In genomic region chr1:10664251-10664650, GRCh38 we compare ENCODE assay signal across 18 cellular contexts.
DNase-seq lines count a peak whose midpoint lies in the region; ATAC-seq, FAIRE-seq and TF ChIP-seq lines count a peak whose summit lies in the region.
"Had no signal": no experiment of that assay in that cellular context is flagged by ENCODE, and none has a peak within 500 bp of the region (broad histone marks: within the 10 kb centered on the region; RNA-seq: fewer than 3 reads in every experiment).

No MANE protein-coding gene starts in this region.

- no peak overlapping the region for H3K9ac ChIP-seq in Karpas-422 (ENCODE audit: low read length)
- H3K9ac ChIP-seq: GM23248 had no signal

- peaks cover 0 to 1% (median 0%) of the 10 kb centered on the region in 4 donors for H3K4me1 Mint-ChIP-seq in naive thymus-derived CD8-positive, alpha-beta T cell
- H3K4me1 Mint-ChIP-seq: activated naive CD8-positive, alpha-beta T cell treated with anti-CD3 and anti-CD28 coated beads for 36 hours; CD8-positive, alpha-beta memory T cell; stimulated activated naive CD8-positive, alpha-beta T cell treated with anti-CD3 and anti-CD28 coated beads, Interleukin-15, amount 100 ng/mL, for 72 hours had no signal

- FAIRE-seq in GM12891 (lab: Jason Lieb, UNC), result no peak
- FAIRE-seq: A549 had no signal

- H3K27ac ChIP-seq in prostate gland, result peak overlapping the region; percentile 91 to 96
- no peak overlapping the region for H3K27ac ChIP-seq in Karpas-422 (ENCODE audit: low read length)
- H3K27ac ChIP-seq: A549, GM23248, neutrophil had no signal

- WGBS in prostate gland, result 60% methylated on average over 15 of the region's 15 CpGs

- H2AFZ ChIP-seq in Karpas-422 (ENCODE audit: low read length), result no peak overlapping the region
- H2AFZ ChIP-seq: GM23248 had no signal

- H3K4me1 ChIP-seq in prostate gland (replicated peaks), result peaks cover 61% of the 10 kb centered on the region
- no peaks in the 10 kb centered on the region for H3K4me1 ChIP-seq in Karpas-422 (ENCODE audit: low read length)
- H3K4me1 ChIP-seq: A549 had no signal

- no peaks in the 10 kb centered on the region for H3K27me3 ChIP-seq in prostate gland (replicated peaks; ENCODE audit: insufficient read depth)
- H3K27me3 ChIP-seq in Karpas-422 (ENCODE audit: low read length), result no peaks in the 10 kb centered on the region
- H3K27me3 ChIP-seq: neutrophil had no signal

- peak; percentile 3 for ATAC-seq in left colon
- no peak for ATAC-seq in naive thymus-derived CD8-positive, alpha-beta T cell
- ATAC-seq: stimulated activated naive CD8-positive, alpha-beta T cell treated with anti-CD3 and anti-CD28 coated beads, Interleukin-15, amount 100 ng/mL, for 72 hours had no signal

- H3K36me3 ChIP-seq in prostate gland (peaks cover 6 to 8% of the 10 kb centered on the region in 2 donors), Karpas-422 (ENCODE audit: insufficient read depth, low read length) (no peaks in the 10 kb centered on the region)

- TF ChIP-seq CTCF in prostate gland (IDR thresholded peaks at IDR 0.05), result no peak

- no peaks in the 10 kb centered on the region for H3K27me3 Mint-ChIP-seq in naive thymus-derived CD8-positive, alpha-beta T cell
- H3K27me3 Mint-ChIP-seq: activated naive CD8-positive, alpha-beta T cell treated with anti-CD3 and anti-CD28 coated beads for 36 hours; CD8-positive, alpha-beta memory T cell; IgD-negative memory B cell; stimulated activated naive CD8-positive, alpha-beta T cell treated with anti-CD3 and anti-CD28 coated beads, Interleukin-15, amount 100 ng/mL, for 72 hours had no signal

- intact Hi-C loops in left colon (cut with DNase I, micrococcal nuclease) (no loop called here), prostate gland (cut with DNase I) (no loop called here)

- H3K36me3 Mint-ChIP-seq in naive thymus-derived CD8-positive, alpha-beta T cell, result peaks cover 0 to 8% (median 0%) of the 10 kb centered on the region in 3 donors
- H3K36me3 Mint-ChIP-seq: activated naive CD8-positive, alpha-beta T cell treated with anti-CD3 and anti-CD28 coated beads for 36 hours; IgD-negative memory B cell had no signal

- no peaks in the 10 kb centered on the region for H3K9me2 ChIP-seq in Karpas-422 (replicated peaks; ENCODE audit: insufficient read depth, low read length)

- no peak overlapping the region for H3K4me2 ChIP-seq in Karpas-422 (ENCODE audit: low read depth, low read length, poor library complexity, severe bottlenecking)
- H3K4me2 ChIP-seq: A549 had no signal

- no peaks in the 10 kb centered on the region for H3K79me2 ChIP-seq in Karpas-422 (ENCODE audit: low read length)

- POLR2A ChIA-PET in naive thymus-derived CD8-positive, alpha-beta T cell (lab: Charles Lee), result no interaction called here

- H3K4me3 ChIP-seq in prostate gland (no peak overlapping the region), Karpas-422 (ENCODE audit: low read length) (no peak overlapping the region)
- H3K4me3 ChIP-seq: A549, GM23248 had no signal

- TF ChIP-seq POLR2A in prostate gland (IDR thresholded peaks at IDR 0.05) (no peak), GM12891 (IDR thresholded peaks at IDR 0.05; ENCODE audit: low read depth, low read length) (no peak)

- DNase-seq in Ammon's horn (ENCODE audit: low spot score) (peak; percentile 22), ecto neural progenitor cell (ENCODE audit: low spot score) (peak; percentile 82), left colon (no peak), prostate gland (ENCODE audit: low spot score) (no peak), NCI-H187 (lab: John Stamatoyannopoulos, UW) (no peak), GM12891 (ENCODE audit: insufficient read length, low spot score) (no peak), Karpas-422 (no peak)
- DNase-seq in naive thymus-derived CD8-positive, alpha-beta T cell, result no peak
- DNase-seq: activated CD4-positive, alpha-beta T cell treated with anti-CD3 and anti-CD28 coated beads for 48 hours; activated naive CD8-positive, alpha-beta T cell treated with anti-CD3 and anti-CD28 coated beads for 36 hours; CD8-positive, alpha-beta memory T cell; SHP77 treated with DMSO at 0.1 percent for 48 hours; stimulated activated naive CD8-positive, alpha-beta T cell treated with anti-CD3 and anti-CD28 coated beads, Interleukin-15, amount 100 ng/mL, for 72 hours; T-helper 9 cell had no signal

- H3K9me3 Mint-ChIP-seq in naive thymus-derived CD8-positive, alpha-beta T cell, result no peaks in the 10 kb centered on the region
- H3K9me3 Mint-ChIP-seq: activated naive CD8-positive, alpha-beta T cell treated with anti-CD3 and anti-CD28 coated beads for 36 hours; CD8-positive, alpha-beta memory T cell; IgD-negative memory B cell; stimulated activated naive CD8-positive, alpha-beta T cell treated with anti-CD3 and anti-CD28 coated beads, Interleukin-15, amount 100 ng/mL, for 72 hours had no signal

- no peak overlapping the region for H3K4me3 Mint-ChIP-seq in naive thymus-derived CD8-positive, alpha-beta T cell
- H3K4me3 Mint-ChIP-seq: activated naive CD8-positive, alpha-beta T cell treated with anti-CD3 and anti-CD28 coated beads for 36 hours; CD8-positive, alpha-beta memory T cell; IgD-negative memory B cell; stimulated activated naive CD8-positive, alpha-beta T cell treated with anti-CD3 and anti-CD28 coated beads, Interleukin-15, amount 100 ng/mL, for 72 hours had no signal

- H3K27ac Mint-ChIP-seq in naive thymus-derived CD8-positive, alpha-beta T cell, result no peak overlapping the region
- H3K27ac Mint-ChIP-seq: activated naive CD8-positive, alpha-beta T cell treated with anti-CD3 and anti-CD28 coated beads for 36 hours; CD8-positive, alpha-beta memory T cell; IgD-negative memory B cell; stimulated activated naive CD8-positive, alpha-beta T cell treated with anti-CD3 and anti-CD28 coated beads, Interleukin-15, amount 100 ng/mL, for 72 hours had no signal

- no peaks in the 10 kb centered on the region for H3K9me3 ChIP-seq in prostate gland
- no peaks in the 10 kb centered on the region for H3K9me3 ChIP-seq in Karpas-422 (ENCODE audit: low read length)
- H3K9me3 ChIP-seq: A549, neutrophil had no signal

- no peaks in the 10 kb centered on the region for H4K20me1 ChIP-seq in Karpas-422 (ENCODE audit: insufficient read depth, low read depth, low read length)

TF ChIP-seq in GM12891, 5 proteins besides CTCF, POLR2A, EP300 and RAD21:
- TF ChIP-seq TAF1 (IDR thresholded peaks at IDR 0.05; ENCODE audit: low read depth, low read length) (no peak), POU2F2 (IDR thresholded peaks at IDR 0.05; ENCODE audit: low read depth, low read length) (no peak), POLR2AphosphoS5 (IDR thresholded peaks at IDR 0.05; ENCODE audit: low read depth, low read length) (no peak), SPI1 (IDR thresholded peaks at IDR 0.05; ENCODE audit: low read depth, low read length) (no peak), PAX5 (IDR thresholded peaks at IDR 0.05; ENCODE audit: insufficient read depth, low read length, severe bottlenecking) (no peak)

Comparison
In these comparisons a context has a peak if more than half of its experiments do, and no peak if none do; other contexts are left out.
1. DNase-seq: peak in Ammon's horn (single experiment) and ecto neural progenitor cell (single experiment); none in left colon (0 of 2), prostate gland (single experiment), naive thymus-derived CD8-positive, alpha-beta T cell (0 of 10), NCI-H187 (0 of 2), GM12891 (single experiment) and Karpas-422 (single experiment).